In genomic region chr2:179726461-179727180, GRCh38 we compare ENCODE assay signal across 23 cellular contexts.
"Had no signal": no experiment of that assay in that cellular context is flagged by ENCODE, and none has a peak within 500 bp of the region (broad histone marks: within the 10 kb centered on the region; RNA-seq: fewer than 3 reads in every experiment).

No MANE protein-coding gene starts in this region.

- ATAC-seq: foreskin keratinocyte, left cardiac atrium, left ventricle myocardium superior, sciatic nerve had no signal

- H3K27ac ChIP-seq: foreskin keratinocyte, hepatocyte, parathyroid adenoma, prostate gland, skin epidermis, stomach, thoracic aorta had no signal

- H3K36me3 Mint-ChIP-seq: naive B cell, type B pancreatic cell had no signal

- H3K9me3 ChIP-seq: prostate gland, stomach, thoracic aorta had no signal

- H3K4me2 ChIP-seq: hepatocyte had no signal

- H2AFZ ChIP-seq: hepatocyte, parathyroid adenoma had no signal

- H3K27me3 ChIP-seq: foreskin keratinocyte, hepatocyte, stomach had no signal

- H3K4me3 ChIP-seq: hepatocyte, prostate gland, skin epidermis, stomach, thoracic aorta had no signal

- H3K9me3 Mint-ChIP-seq: dendritic cell treated with granulocyte-macrophage colony-stimulating factor and Interleukin-4, amounts not matched to agents 40 ng/mL and 50 ng/mL, for 4 days; nephron progenitor cell had no signal

- H3K4me1 ChIP-seq: foreskin keratinocyte, parathyroid adenoma, prostate gland, stomach had no signal

- H3K4me3 Mint-ChIP-seq: dendritic cell treated with granulocyte-macrophage colony-stimulating factor and Interleukin-4, amounts not matched to agents 40 ng/mL and 50 ng/mL, for 4 days; naive B cell; nephron progenitor cell; type B pancreatic cell had no signal

- H3K79me2 ChIP-seq: hepatocyte, parathyroid adenoma had no signal

- H3K9ac ChIP-seq: parathyroid adenoma had no signal

- DNase-seq: cerebellar nuclear complex; erythroblast; foreskin keratinocyte; head of caudate nucleus; left cardiac atrium; left ventricle myocardium superior; mesendoderm; naive B cell; nephron progenitor cell; retina; stimulated activated CD4-positive, alpha-beta T cell treated with anti-CD3 and anti-CD28 coated beads, Interleukin-2, amount 100 ng/mL, for 24 hours; stimulated activated CD4-positive, alpha-beta T cell treated with anti-CD3 and anti-CD28 coated beads, Interleukin-4, amount 100 ng/mL, for 4 hours; stimulated activated naive CD4-positive, alpha-beta T cell; stomach; substantia nigra had no signal

- H3K36me3 ChIP-seq: prostate gland, stomach, thoracic aorta had no signal

- H3K27me3 Mint-ChIP-seq: dendritic cell treated with granulocyte-macrophage colony-stimulating factor and Interleukin-4, amounts not matched to agents 40 ng/mL and 50 ng/mL, for 4 days; naive B cell; type B pancreatic cell had no signal

- H3K27ac Mint-ChIP-seq: dendritic cell treated with granulocyte-macrophage colony-stimulating factor and Interleukin-4, amounts not matched to agents 40 ng/mL and 50 ng/mL, for 4 days; naive B cell; nephron progenitor cell; type B pancreatic cell had no signal

- H3K4me1 Mint-ChIP-seq: naive B cell, nephron progenitor cell had no signal
